In genomic region chr2:201532686-201533304, GRCh38 we compare ENCODE assay signal across 9 cellular contexts.
A peak's percentile ranks its signal among the peaks of the same experiment; 100 is the strongest.
DNase-seq lines count a peak whose midpoint lies in the region; ATAC-seq and TF ChIP-seq lines count a peak whose summit lies in the region.
"Had no signal": no experiment of that assay in that cellular context is flagged by ENCODE, and none has a peak within 500 bp of the region (broad histone marks: within the 10 kb centered on the region; RNA-seq: fewer than 3 reads in every experiment).

No MANE protein-coding gene starts in this region.

- H3K36me3 Mint-ChIP-seq in activated CD4-positive, alpha-beta T cell treated with anti-CD3 and anti-CD28 coated beads for 36 hours (ENCODE audit: low read depth) = no peaks in the 10 kb centered on the region
- peaks cover 2% of the 10 kb centered on the region for H3K36me3 Mint-ChIP-seq in T-helper 2 cell treated with Interferon-gamma antibody and Interleukin-4, amounts not matched to agents 5 μg/mL and 100 μg/mL, for 36 hours (ENCODE audit: low read depth)

- peak; percentile 97 for ATAC-seq in activated CD4-positive, alpha-beta T cell treated with anti-CD3 and anti-CD28 coated beads for 36 hours
- ATAC-seq in HG02885 (IDR thresholded peaks at IDR 0.05; ENCODE audit: poor library complexity, unreplicated experiment) = peak; percentile 82

- peaks cover 18% of the 10 kb centered on the region for H3K4me1 Mint-ChIP-seq in activated CD4-positive, alpha-beta T cell treated with anti-CD3 and anti-CD28 coated beads for 36 hours
- peaks cover 9% of the 10 kb centered on the region for H3K4me1 Mint-ChIP-seq in T-helper 2 cell treated with Interferon-gamma antibody and Interleukin-4, amounts not matched to agents 5 μg/mL and 100 μg/mL, for 36 hours (ENCODE audit: low read depth)

- H3K27me3 Mint-ChIP-seq in activated CD4-positive, alpha-beta T cell treated with anti-CD3 and anti-CD28 coated beads for 36 hours = no peaks in the 10 kb centered on the region
- H3K27me3 Mint-ChIP-seq in T-helper 2 cell treated with Interferon-gamma antibody and Interleukin-4, amounts not matched to agents 5 μg/mL and 100 μg/mL, for 36 hours (ENCODE audit: low read depth) = no peaks in the 10 kb centered on the region

- intact Hi-C loops in activated CD4-positive, alpha-beta T cell treated with anti-CD3 and anti-CD28 coated beads for 36 hours (cut with DNase I, micrococcal nuclease) = loop anchor here in 1 of 2 experiments (2.0 kb wide), 2 partner anchors 82 to 274 kb away; partner anchors contain the start of genes STRADB and TRAK2

- CTCF ChIA-PET in activated CD4-positive, alpha-beta T cell treated with anti-CD3 and anti-CD28 coated beads for 36 hours (lab: Charles Lee) = interaction anchor here (0.6 to 1.0 kb wide), 2 partner anchors 9 to 362 kb away, joined by 3 read pairs; no protein-coding TSS in a partner anchor

- peak overlapping the region; percentile 64 for H3K27ac Mint-ChIP-seq in activated CD4-positive, alpha-beta T cell treated with anti-CD3 and anti-CD28 coated beads for 36 hours
- peak overlapping the region; percentile 3 for H3K27ac Mint-ChIP-seq in T-helper 2 cell treated with Interferon-gamma antibody and Interleukin-4, amounts not matched to agents 5 μg/mL and 100 μg/mL, for 36 hours

- peak; percentile 31 for DNase-seq in activated CD4-positive, alpha-beta T cell treated with anti-CD3 and anti-CD28 coated beads for 36 hours
- no peak for DNase-seq in activated CD4-positive, alpha-beta T cell treated with anti-CD3 and anti-CD28 coated beads, Interleukin-2, amount 50 U/mL, for 1 hour
- peak; percentile 37 for DNase-seq in T-helper 2 cell treated with Interferon-gamma antibody and Interleukin-4, amounts not matched to agents 5 μg/mL and 100 μg/mL, for 36 hours (ENCODE audit: low spot score)
- DNase-seq in retinal pigment epithelial cell (ENCODE audit: low read depth) (peak; percentile 11), GM19238 (ENCODE audit: insufficient read length, low spot score) (no peak), midbrain (lab: John Stamatoyannopoulos, UW) (no peak), SK-N-DZ (ENCODE audit: low spot score) (no peak)

- no peak overlapping the region for H3K4me3 Mint-ChIP-seq in activated CD4-positive, alpha-beta T cell treated with anti-CD3 and anti-CD28 coated beads for 36 hours
- no peak overlapping the region for H3K4me3 Mint-ChIP-seq in T-helper 2 cell treated with Interferon-gamma antibody and Interleukin-4, amounts not matched to agents 5 μg/mL and 100 μg/mL, for 36 hours

- no peak for TF ChIP-seq CTCF in retinal pigment epithelial cell (conservative IDR thresholded peaks at IDR 0.05; ENCODE audit: low read depth, low read length)

- POLR2A ChIA-PET in activated CD4-positive, alpha-beta T cell treated with anti-CD3 and anti-CD28 coated beads for 36 hours (lab: Charles Lee) = no interaction called here

- H3K9me3 Mint-ChIP-seq in activated CD4-positive, alpha-beta T cell treated with anti-CD3 and anti-CD28 coated beads for 36 hours (ENCODE audit: low read depth) = peaks cover 28% of the 10 kb centered on the region
- peaks cover 59% of the 10 kb centered on the region for H3K9me3 Mint-ChIP-seq in T-helper 2 cell treated with Interferon-gamma antibody and Interleukin-4, amounts not matched to agents 5 μg/mL and 100 μg/mL, for 36 hours

- H3K4me3 ChIP-seq in retinal pigment epithelial cell (ENCODE audit: low read length) = no peak overlapping the region
- H3K4me3 ChIP-seq: thoracic aorta had no signal

Comparison
In these comparisons a context has a peak if more than half of its experiments do, and no peak if none do; other contexts are left out.
1. DNase-seq: peak in activated CD4-positive, alpha-beta T cell treated with anti-CD3 and anti-CD28 coated beads for 36 hours (single experiment), T-helper 2 cell treated with Interferon-gamma antibody and Interleukin-4, amounts not matched to agents 5 μg/mL and 100 μg/mL, for 36 hours (single experiment) and retinal pigment epithelial cell (single experiment); none in activated CD4-positive, alpha-beta T cell treated with anti-CD3 and anti-CD28 coated beads, Interleukin-2, amount 50 U/mL, for 1 hour (single experiment), GM19238 (single experiment), midbrain (single experiment) and SK-N-DZ (single experiment).